20 cellular contexts compared by ENCODE assay signal in genomic region chr22:25673721-25674120, GRCh38.
"Had no signal": no experiment of that assay in that cellular context is flagged by ENCODE, and none has a peak within 500 bp of the region (broad histone marks: within the 10 kb centered on the region; RNA-seq: fewer than 3 reads in every experiment).

No MANE protein-coding gene starts in this region.

- H3K36me3 Mint-ChIP-seq: natural killer cell treated with Interleukin-12 subunit alpha and Interleukin-12 subunit beta and Interleukin-15 and Interleukin-18, amount 100 ng/mL, for 72 hours had no signal

- DNase-seq: cortex of kidney; effector memory CD4-positive, alpha-beta T cell; head of caudate nucleus; kidney; left cardiac atrium; left ventricle myocardium inferior; lower lobe of right lung; midbrain; nucleus accumbens; ovary; sigmoid colon; stimulated activated CD4-positive, alpha-beta T cell treated with anti-CD3 and anti-CD28 coated beads, Interleukin-2, amount 100 ng/mL, for 24 hours; stimulated activated CD4-positive, alpha-beta T cell treated with anti-CD3 and anti-CD28 coated beads, Interleukin-4, amount 100 ng/mL, for 4 hours; stimulated activated naive CD4-positive, alpha-beta T cell; tibial artery; upper lobe of right lung had no signal

- H3K27ac Mint-ChIP-seq: memory B cell; natural killer cell treated with Interleukin-12 subunit alpha and Interleukin-12 subunit beta and Interleukin-15 and Interleukin-18, amount 100 ng/mL, for 72 hours; neural progenitor cell had no signal

- H3K27me3 Mint-ChIP-seq: memory B cell; natural killer cell treated with Interleukin-12 subunit alpha and Interleukin-12 subunit beta and Interleukin-15 and Interleukin-18, amount 100 ng/mL, for 72 hours had no signal

- H3K9me3 Mint-ChIP-seq: memory B cell; natural killer cell treated with Interleukin-12 subunit alpha and Interleukin-12 subunit beta and Interleukin-15 and Interleukin-18, amount 100 ng/mL, for 72 hours; neural progenitor cell had no signal

- ATAC-seq: gastroesophageal sphincter; left cardiac atrium; lower lobe of right lung; natural killer cell treated with Interleukin-12 subunit alpha and Interleukin-12 subunit beta and Interleukin-15 and Interleukin-18, amount 100 ng/mL, for 72 hours; upper lobe of right lung had no signal

- H3K4me3 Mint-ChIP-seq: memory B cell; natural killer cell treated with Interleukin-12 subunit alpha and Interleukin-12 subunit beta and Interleukin-15 and Interleukin-18, amount 100 ng/mL, for 72 hours; neural progenitor cell had no signal
